In genomic region chr10:72513910-72514309, GRCh38 we compare ENCODE assay signal across 10 cellular contexts.
"Had no signal": no experiment of that assay in that cellular context is flagged by ENCODE, and none has a peak within 500 bp of the region (broad histone marks: within the 10 kb centered on the region; RNA-seq: fewer than 3 reads in every experiment).

No MANE protein-coding gene starts in this region.

- H3K4me2 ChIP-seq: GM23338 had no signal

- H3K27ac Mint-ChIP-seq: GM23338, HFFc6 had no signal

- H3K9ac ChIP-seq: GM23248 had no signal

- H3K36me3 ChIP-seq: HAP-1 had no signal

- H3K4me3 ChIP-seq: GM23248, GM23338, HAP-1 had no signal

- H3K9me3 Mint-ChIP-seq: GM23338, H9, HFFc6 had no signal

- H3K4me1 Mint-ChIP-seq: GM23338 had no signal

- H3K4me1 ChIP-seq: HAP-1 had no signal

- ATAC-seq: GM23338, HCT116 had no signal

- DNase-seq: GM23248, GOT3, H7, H9, HCEC 1CT, HFFc6 had no signal

- H3K27ac ChIP-seq: GM23248 had no signal

- H3K4me3 Mint-ChIP-seq: GM23338, H9, HFFc6 had no signal

- FAIRE-seq: H1 had no signal

- H3K9me3 ChIP-seq: HAP-1 had no signal

- H2AFZ ChIP-seq: GM23248, GM23338 had no signal
